12 cellular contexts compared by ENCODE assay signal in genomic region chr9:116154976-116155699, GRCh38. TPM values are rescaled to one million over a fixed set of nuclear protein-coding genes. Genes with fewer than 3 reads are reported as not detected.
DNase-seq lines count a peak whose midpoint lies in the region; ATAC-seq, FAIRE-seq and TF ChIP-seq lines count a peak whose summit lies in the region.
"Had no signal": no experiment of that assay in that cellular context is flagged by ENCODE, and none has a peak within 500 bp of the region (broad histone marks: within the 10 kb centered on the region; RNA-seq: fewer than 3 reads in every experiment).

No MANE protein-coding gene starts in this region.

- no peak overlapping the region for H2BK12ac ChIP-seq in H9 (ENCODE audit: insufficient read length, low read depth, low read length)

- in situ Hi-C loops in GM12878 (cut with MboI): loop anchor here (5.0 kb wide), 1 partner anchor 497 kb away; no protein-coding TSS in a partner anchor

- H3K4me1 Mint-ChIP-seq in H9: peaks cover 49 to 52% of the 10 kb centered on the region in 2 experiments

- H3K4me3 ChIP-seq in GM12878 (no peak overlapping the region), skin epidermis (peak overlapping the region; percentile 32 to 53 (median 44))
- no peak overlapping the region for H3K4me3 ChIP-seq in effector memory CD4-positive, alpha-beta T cell (ENCODE audit: insufficient read depth, low read depth, low read length, poor library complexity, severe bottlenecking)

- WGBS in H9 (ENCODE audit: extremely low coverage, insufficient read length, low lambda C conversion rate): no CpG with 5 or more reads among the region's 27 CpGs
- 23% methylated on average over 27 of the region's 27 CpGs for WGBS in GM12878 (ENCODE audit: insufficient coverage, insufficient replicate concordance, low lambda C conversion rate, missing lambda C conversion rate)

- ATAC-seq in GM12878 (no peak), GM18873 (IDR thresholded peaks at IDR 0.05; ENCODE audit: low FRiP score, unreplicated experiment) (no peak)

- H2BK120ac ChIP-seq in H9 (ENCODE audit: low read depth, low read length, poor library complexity, severe bottlenecking): no peak overlapping the region

- SMC1A ChIA-PET in GM12878 (lab: Charles Lee; ENCODE audit: uncharacterized antibody, unreplicated experiment): interaction anchor here (0.6 kb wide), 2 partner anchors 19 to 45 kb away, joined by 3 read pairs; no protein-coding TSS in a partner anchor

- no TSS peak for BruUV-seq in GM12878 (replicated peaks; lab: Mats Ljungman, UMichigan)

- H2AK5ac ChIP-seq in H9 (ENCODE audit: insufficient read length, low read length): no peak overlapping the region

- H3K9ac ChIP-seq in H9 (ENCODE audit: extremely low read depth, insufficient read length, low read length): no peak overlapping the region
- H3K9ac ChIP-seq in GM12878 (ENCODE audit: control insufficient read depth, insufficient read depth, low read length): no peak overlapping the region

- H3T11ph ChIP-seq in H9 (ENCODE audit: low read length): no peak overlapping the region

- H3K27me3 Mint-ChIP-seq in H9 (ENCODE audit: low read depth): peaks cover 93% of the 10 kb centered on the region

- no peak overlapping the region for H2BK20ac ChIP-seq in H9 (ENCODE audit: low read depth, low read length, poor library complexity, severe bottlenecking)

- no peak overlapping the region for H4K8ac ChIP-seq in H9 (replicated peaks; ENCODE audit: insufficient read length, low read depth, low read length)

- no peak for TF ChIP-seq EP300 in GM12878 (IDR thresholded peaks at IDR 0.05; ENCODE audit: borderline replicate concordance in 1 of 2, control insufficient read depth in 1 of 2, low read depth in 2 of 2, low read length in 2 of 2)

- no peak overlapping the region for H2BK5ac ChIP-seq in H9 (ENCODE audit: insufficient read length, low read length)

- no peak overlapping the region for H3K4ac ChIP-seq in H9 (ENCODE audit: low read depth, low read length)

- H3K4me1 ChIP-seq in H9 (ENCODE audit: insufficient read depth, low read length) (no peaks in the 10 kb centered on the region), GM12878 (ENCODE audit: control insufficient read depth, insufficient read depth, low read length) (no peaks in the 10 kb centered on the region)
- no peaks in the 10 kb centered on the region for H3K4me1 ChIP-seq in effector memory CD4-positive, alpha-beta T cell (ENCODE audit: control insufficient read depth, insufficient read depth, low read length, poor library complexity, severe bottlenecking)

- H3K36me3 ChIP-seq in GM12878 (ENCODE audit: control insufficient read depth in 2 of 2, insufficient read depth in 2 of 2, low read length in 1 of 2): no peaks in the 10 kb centered on the region
- H3K36me3 ChIP-seq in effector memory CD4-positive, alpha-beta T cell (ENCODE audit: control insufficient read depth, insufficient read depth, low read length): no peaks in the 10 kb centered on the region

- peak; percentile 29 for DNase-seq in H9
- DNase-seq in GM12878 (ENCODE audit: low read depth, low spot score): no peak
- DNase-seq in iris pigment epithelial cell (ENCODE audit: low read depth): peak; percentile 86
- DNase-seq in activated CD4-positive, alpha-beta T cell treated with anti-CD3 and anti-CD28 coated beads, Interleukin-2, amount 50 U/mL, for 1 hour: no peak
- no peak for DNase-seq in occipital lobe (lab: John Stamatoyannopoulos, UW)
- DNase-seq in effector memory CD4-positive, alpha-beta T cell: no peak
- DNase-seq: activated effector memory CD4-positive, alpha-beta T cell treated with Interleukin-2 at 50 U/mL for 16 hours; stimulated activated CD4-positive, alpha-beta T cell treated with anti-CD3 and anti-CD28 coated beads, Interleukin-12 subunit alpha, Interleukin-12 subunit beta, amount 100 ng/mL, for 4 hours had no signal

- FAIRE-seq in GM12878 (lab: Jason Lieb, UNC): no peak
- FAIRE-seq: GM12892 had no signal

- no peak overlapping the region for H3K18ac ChIP-seq in H9 (ENCODE audit: insufficient read length, low read depth, low read length)

- no peak overlapping the region for H3K23ac ChIP-seq in H9 (ENCODE audit: insufficient read length, low read depth, low read length)

- CTCF ChIA-PET in GM12878 (lab: Yijun Ruan, JAX): interaction anchor here (0.6 to 3.5 kb wide), 3 partner anchors 26 to 846 kb away, joined by 3 to 13 read pairs (median 4); no protein-coding TSS in a partner anchor

- H3K27ac ChIP-seq in H9 (ENCODE audit: insufficient read length, low read depth, low read length) (no peak overlapping the region), GM12878 (ENCODE audit: control insufficient read depth, insufficient read depth) (no peak overlapping the region), skin epidermis (peak overlapping the region in 20 of 21 experiments; percentile 53 to 93 (median 81))
- no peak overlapping the region for H3K27ac ChIP-seq in effector memory CD4-positive, alpha-beta T cell (ENCODE audit: insufficient read depth, low read length, poor library complexity, severe bottlenecking)

- no peaks in the 10 kb centered on the region; a peak in 1 of 5 replicates for H3K9me3 Mint-ChIP-seq in H9

- H3K79me2 ChIP-seq in H9 (ENCODE audit: insufficient read depth, low read length): no peaks in the 10 kb centered on the region
- no peaks in the 10 kb centered on the region for H3K79me2 ChIP-seq in GM12878 (ENCODE audit: control insufficient read depth, insufficient read depth, low read length)

- no peaks in the 10 kb centered on the region for H3K79me1 ChIP-seq in H9 (ENCODE audit: insufficient read depth, low read depth, low read length, poor library complexity, severe bottlenecking)

- H3K23me2 ChIP-seq in H9 (ENCODE audit: insufficient read length, low read depth, low read length, poor library complexity, severe bottlenecking): peaks cover 18% of the 10 kb centered on the region

- no peak overlapping the region for H4K5ac ChIP-seq in H9 (ENCODE audit: insufficient read length, low read depth, low read length)

- H4K20me1 ChIP-seq in H9 (ENCODE audit: control insufficient read depth, insufficient read depth, insufficient read length) (no peaks in the 10 kb centered on the region), GM12878 (ENCODE audit: control insufficient read depth, insufficient read depth) (no peaks in the 10 kb centered on the region)

- no peak overlapping the region for H3K27ac Mint-ChIP-seq in H9

- no peak for TF ChIP-seq RAD21 in GM12878 (IDR thresholded peaks at IDR 0.05; ENCODE audit: insufficient read depth, low read depth, low read length)

- H2BK15ac ChIP-seq in H9 (ENCODE audit: low read depth, low read length): no peak overlapping the region

- intact Hi-C loops in GM12878 (cut with micrococcal nuclease; ENCODE audit: unreplicated experiment): no loop called here

- RAD21 ChIA-PET in GM12878 (lab: Charles Lee; ENCODE audit: unreplicated experiment): no interaction called here

- H2AFZ ChIP-seq in H9 (ENCODE audit: low read length): no peak overlapping the region
- no peak overlapping the region for H2AFZ ChIP-seq in GM12878 (ENCODE audit: control insufficient read depth, low read depth, low read length)

- TF ChIP-seq CTCF in H9 (conservative IDR thresholded peaks at IDR 0.05) (no peak), GM12878 (IDR thresholded peaks at IDR 0.05 in 2 of 3, conservative IDR thresholded peaks at IDR 0.05 in 1 of 3; ENCODE audit: control insufficient read depth in 2 of 3, extremely low read depth in 1 of 3, insufficient read depth in 1 of 3, low read depth in 3 of 3, low read length in 3 of 3) (no peak)

- no peaks in the 10 kb centered on the region; a peak in 1 of 7 replicates for H3K36me3 Mint-ChIP-seq in H9 (ENCODE audit: insufficient read depth in 1 of 3, low read depth in 3 of 3)

- H3K27me3 ChIP-seq in H9 (ENCODE audit: insufficient read depth, low read length) (peaks cover 16% of the 10 kb centered on the region; the same call in 1 of the 2 replicates), GM12878 (replicated peaks in 1 of 2; ENCODE audit: control insufficient read depth in 2 of 2, insufficient read depth in 2 of 2, low read length in 1 of 2) (peaks cover 8 to 12% of the 10 kb centered on the region in 2 experiments)
- peaks cover 18% of the 10 kb centered on the region for H3K27me3 ChIP-seq in effector memory CD4-positive, alpha-beta T cell (replicated peaks; ENCODE audit: control insufficient read depth, insufficient read depth, low read length, poor library complexity, severe bottlenecking)

- H4K91ac ChIP-seq in H9 (ENCODE audit: insufficient read length, low read depth, low read length): no peak overlapping the region

- POLR2A ChIA-PET in GM12878 (lab: Charles Lee): no interaction called here

- no peak overlapping the region for H3K56ac ChIP-seq in H9 (ENCODE audit: insufficient read length, low read depth, low read length)

- H3K4me2 ChIP-seq in H9 (ENCODE audit: insufficient read depth, insufficient read length, low read length) (peak overlapping the region; percentile 87), GM12878 (ENCODE audit: control insufficient read depth, insufficient read depth) (peak overlapping the region; percentile 33; the same call in 1 of the 2 replicates)

- H3K9me3 ChIP-seq in H9 (ENCODE audit: control insufficient read depth, low read depth, low read length) (no peaks in the 10 kb centered on the region), GM12878 (replicated peaks; ENCODE audit: control insufficient read depth, insufficient read depth, low read length) (no peaks in the 10 kb centered on the region)
- H3K9me3 ChIP-seq in effector memory CD4-positive, alpha-beta T cell (ENCODE audit: control insufficient read depth, low read length): no peaks in the 10 kb centered on the region

- H3K4me3 Mint-ChIP-seq in H9: peak overlapping the region; percentile 64 to 88

- no peak for TF ChIP-seq POLR2A in GM12878 (IDR thresholded peaks at IDR 0.05; ENCODE audit: low read depth, low read length)

- no peak overlapping the region for H3K14ac ChIP-seq in H9 (ENCODE audit: insufficient read depth, low read length)

RNA-seq across cellular contexts. Expression of gene PAPPA, which starts 1.5 kb away (rescaled TPM):
- total RNA-seq in H9 (2021) (0.17 and 0.29 TPM in 2 replicates), GM12878 (2014; rRNA removed) (not detected in 2 replicates), GM12878 (2014; rRNA removed; fragmentation: Illumina TruSeq; extraction: Trizol) (not detected in 2 replicates), GM12878 (2021) (0.03 and 0.08 TPM in 2 replicates), occipital lobe (under 0.01 TPM)
- 0.05 TPM in 1 of 2 replicates, not detected in the other for total RNA-seq in GM12878 (2013; cell fraction: nucleolus; rRNA removed)
- 0.03 TPM for polyA plus RNA-seq in GM12878 (2011; ENCODE audit: low read depth)
- polyA plus RNA-seq in GM12878 (2011; rRNA removed) (not detected in 2 replicates), GM12878 (2014; fragmentation: Illumina TruSeq; extraction: Trizol) (0.01 TPM in 1 of 2 replicates, not detected in the other), GM12878 (2014; fragmentation: Nextera tagmentation; extraction: Ambion mirVana) (under 1 TPM; under 0.01 to 0.02 TPM), GM12878 (2014; rRNA removed) (not detected in 2 replicates), GM12878 (2016; fragmentation: Nextera tagmentation; extraction: Ambion mirVana) (under 1 TPM; 0.15 to 0.19 TPM)
- polyA plus RNA-seq in GM12878 (2011; cell fraction: cytosol; rRNA removed): not detected in 2 replicates
- not detected in 2 replicates for polyA plus RNA-seq in GM12878 (2011; cell fraction: nucleus; rRNA removed)
- 0.04 and 0.20 TPM in 2 replicates for polyA plus RNA-seq in GM12878 (2012)
- polyA minus RNA-seq in GM12878 (2011; rRNA and poly(A)+ RNA removed): not detected in 2 replicates
- not detected in 2 replicates for polyA minus RNA-seq in GM12878 (2011; cell fraction: cytosol; rRNA and poly(A)+ RNA removed)
- not detected in 2 replicates for polyA minus RNA-seq in GM12878 (2011; cell fraction: nucleus; rRNA and poly(A)+ RNA removed)
- total RNA-seq: OCI-LY7 had no signal

Comparison
In these comparisons a context has a peak if more than half of its experiments do, and no peak if none do; other contexts are left out.
1. DNase-seq: peak in H9 (single experiment) and iris pigment epithelial cell (single experiment); none in GM12878 (single experiment), activated CD4-positive, alpha-beta T cell treated with anti-CD3 and anti-CD28 coated beads, Interleukin-2, amount 50 U/mL, for 1 hour (single experiment), occipital lobe (single experiment) and effector memory CD4-positive, alpha-beta T cell (0 of 3).
2. H3K27ac ChIP-seq: peak in skin epidermis (20 of 21); none in H9 (single experiment), GM12878 (single experiment) and effector memory CD4-positive, alpha-beta T cell (single experiment).
3. H3K4me3 ChIP-seq: peak in skin epidermis (7 of 7); none in GM12878 (single experiment) and effector memory CD4-positive, alpha-beta T cell (single experiment).